Comparison of ENCODE assay signal across 8 cellular contexts in the genomic region with DNA sequence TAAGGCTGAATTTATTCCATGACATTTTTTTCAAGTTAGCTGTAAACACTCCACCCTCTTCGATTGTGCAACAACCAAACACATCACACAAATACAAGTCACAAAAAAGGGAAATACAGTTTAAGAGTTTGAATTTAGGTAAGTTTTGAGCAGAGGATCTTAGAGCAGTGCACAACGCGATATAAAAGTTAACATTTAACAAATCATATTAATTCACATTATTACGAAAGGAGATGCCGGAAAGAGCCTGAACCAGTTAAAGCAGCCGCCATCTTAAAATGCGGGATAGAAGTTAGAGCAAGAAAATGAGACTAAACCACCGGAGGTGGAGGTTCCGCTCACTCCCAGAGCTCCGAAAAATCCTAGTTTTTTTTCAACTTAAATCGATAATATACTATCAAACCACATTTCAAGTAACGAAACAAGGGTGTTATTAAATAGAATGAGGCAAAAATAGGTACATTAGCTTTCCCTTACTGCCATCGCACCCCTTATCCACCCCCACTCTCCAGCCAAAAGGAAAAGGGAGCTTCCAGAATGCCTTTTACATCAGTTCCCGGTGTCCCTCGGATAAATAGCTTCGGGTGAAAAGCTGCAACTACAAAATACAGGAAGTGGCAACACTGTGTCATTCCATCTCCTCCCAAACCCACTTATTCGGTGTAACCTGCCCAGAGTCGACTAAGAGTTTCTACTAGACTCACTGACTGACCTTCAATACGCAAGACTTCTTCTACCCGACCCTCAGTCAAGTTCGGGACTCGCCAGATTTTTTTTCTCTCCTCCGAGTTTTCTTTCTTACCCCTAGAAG. TPM values are rescaled to one million over a fixed set of nuclear protein-coding genes. Genes with fewer than 3 reads are reported as not detected.
DNase-seq lines count a peak whose midpoint lies in the region; ATAC-seq and TF ChIP-seq lines count a peak whose summit lies in the region.

No MANE protein-coding gene starts in this region.

- DNase-seq in ACHN (peak; percentile 56), GDM1 (lab: John Stamatoyannopoulos, UW) (peak; percentile 21), NCI-H226 (peak; percentile 37), fibroblast of the aortic adventitia (ENCODE audit: low read depth) (peak; percentile 81), nucleus accumbens (lab: John Stamatoyannopoulos, UW) (peak in 44 of 56 donors; percentile 1 to 57 (median 24))
- peak; percentile 24 for DNase-seq in activated CD8-positive, alpha-beta memory T cell treated with anti-CD3 and anti-CD28 coated beads, Interleukin-2, amount 50 U/mL, for 4 hours

- no peak for TF ChIP-seq CTCF in fibroblast of the aortic adventitia (IDR thresholded peaks at IDR 0.05; ENCODE audit: insufficient read depth, low read length)

- in situ Hi-C loops in ACHN (cut with HindIII; ENCODE audit: low pct_ligation_motif_present, low pct_unique_long_range_greater_than_20kb, low sequenced_read_pairs), result no loop called here

- ATAC-seq in GM19452 (IDR thresholded peaks at IDR 0.05; ENCODE audit: unreplicated experiment) (no peak), HG03571 (IDR thresholded peaks at IDR 0.05; ENCODE audit: unreplicated experiment) (no peak)

- H3K4me3 ChIP-seq in fibroblast of the aortic adventitia (ENCODE audit: low read depth, low read length), result peak overlapping the region; percentile 85

RNA-seq across cellular contexts. Expression of a gene that starts 1.9 kb away (rescaled TPM):
- total RNA-seq in fibroblast of the aortic adventitia (ENCODE audit: low replicate concordance), result 247 and 487 TPM in 2 replicates

RNA-seq across cellular contexts. Expression of a gene that starts 43.3 kb away (rescaled TPM):
- 30.3 and 52.9 TPM in 2 replicates for total RNA-seq in fibroblast of the aortic adventitia (ENCODE audit: low replicate concordance)

Comparison
In these comparisons a context has a peak if more than half of its experiments do, and no peak if none do; other contexts are left out.
1. DNase-seq: peak in every context shown above with its lines; median percentile 81 in fibroblast of the aortic adventitia; 56 in ACHN; 37 in NCI-H226; 24 in activated CD8-positive, alpha-beta memory T cell treated with anti-CD3 and anti-CD28 coated beads, Interleukin-2, amount 50 U/mL, for 4 hours; 24 in nucleus accumbens; 21 in GDM1.